Comparison of ENCODE assay signal across 22 cellular contexts in genomic region chr2:108382196-108382595, GRCh38. TPM values are rescaled to one million over a fixed set of nuclear protein-coding genes. Genes with fewer than 3 reads are reported as not detected.
A peak's percentile ranks its signal among the peaks of the same experiment; 100 is the strongest.
DNase-seq lines count a peak whose midpoint lies in the region; ATAC-seq and TF ChIP-seq lines count a peak whose summit lies in the region.
"Had no signal": no experiment of that assay in that cellular context is flagged by ENCODE, and none has a peak within 500 bp of the region (broad histone marks: within the 10 kb centered on the region; RNA-seq: fewer than 3 reads in every experiment).

No MANE protein-coding gene starts in this region.

- H3K27me3 ChIP-seq in iPS-18a (ENCODE audit: control insufficient read depth, insufficient read depth, low read length) (no peaks in the 10 kb centered on the region), adrenal gland (no peaks in the 10 kb centered on the region)
- H3K27me3 ChIP-seq: BLaER1, SJCRH30 had no signal

- BruUV-seq in Calu3 (replicated peaks; lab: Mats Ljungman, UMichigan), result no TSS peak

- peaks cover 29% of the 10 kb centered on the region for H3K4me1 ChIP-seq in iPS-18a (ENCODE audit: control insufficient read depth, low read depth, low read length)
- H3K4me1 ChIP-seq in adrenal gland (replicated peaks in 1 of 2), result no peaks in the 10 kb centered on the region
- H3K4me1 ChIP-seq: BLaER1, SJCRH30 had no signal

- no peaks in the 10 kb centered on the region for H3K9me3 Mint-ChIP-seq in Calu3 (ENCODE audit: low read depth, unreplicated experiment)
- H3K9me3 Mint-ChIP-seq: CD4-positive, alpha-beta memory T cell; IgD-negative memory B cell; T-helper 1 cell treated with Interleukin-12 subunit alpha and Interleukin-12 subunit beta and Interleukin-4 antibody, amounts not matched to agents 30 μg/mL and 1 μg/mL, for 36 hours had no signal

- H3K9me3 ChIP-seq in iPS-18a (ENCODE audit: control insufficient read depth, low read depth, low read length) (no peaks in the 10 kb centered on the region), adrenal gland (replicated peaks in 1 of 3) (no peaks in the 10 kb centered on the region)
- H3K9me3 ChIP-seq: BLaER1, SJCRH30 had no signal

- H3K4me1 Mint-ChIP-seq in Calu3 (ENCODE audit: low read depth, unreplicated experiment), result peaks cover 41% of the 10 kb centered on the region

- peak overlapping the region; percentile 13; the same call in 1 of the 2 replicates for H3K27ac ChIP-seq in VCaP
- H3K27ac ChIP-seq in iPS-18a (ENCODE audit: low read length), result peak overlapping the region; percentile 37
- H3K27ac ChIP-seq in adrenal gland, result no peak overlapping the region
- H3K27ac ChIP-seq: BLaER1, SJCRH30 had no signal

- peaks cover 28% of the 10 kb centered on the region for H3K36me3 Mint-ChIP-seq in Calu3 (ENCODE audit: insufficient read depth, unreplicated experiment)
- H3K36me3 Mint-ChIP-seq: CD4-positive, alpha-beta memory T cell; IgD-negative memory B cell had no signal

- peak overlapping the region; percentile 88 for H3K27ac Mint-ChIP-seq in Calu3 (ENCODE audit: unreplicated experiment)
- H3K27ac Mint-ChIP-seq: CD4-positive, alpha-beta memory T cell; IgD-negative memory B cell; T-helper 1 cell treated with Interleukin-12 subunit alpha and Interleukin-12 subunit beta and Interleukin-4 antibody, amounts not matched to agents 30 μg/mL and 1 μg/mL, for 36 hours had no signal

- DNase-seq in Calu3 (peak; percentile 43), HPDE6-E6E7 (ENCODE audit: extremely low spot score) (peak; percentile 36), adrenal gland (no peak)
- DNase-seq: CD4-positive, alpha-beta memory T cell; DMS79; HCEC 1CT; Kasumi-1; MM.1S; NCI-H1092 treated with DMSO at 0.1 percent for 48 hours; NCI-H2081 treated with DMSO at 0.1 percent for 48 hours; NCI-H2227 treated with DMSO at 0.1 percent for 48 hours; NCI-H510A treated with DMSO at 0.1 percent for 48 hours; SJCRH30 had no signal

- no peak for TF ChIP-seq POLR2A in adrenal gland (IDR thresholded peaks at IDR 0.05)

- ATAC-seq in HG03439 (IDR thresholded peaks at IDR 0.05; ENCODE audit: unreplicated experiment), result no peak
- no peak for ATAC-seq in HG03432 (IDR thresholded peaks at IDR 0.05; ENCODE audit: unreplicated experiment)
- ATAC-seq: Panc1 had no signal

- peak overlapping the region; percentile 21 for H3K4me3 Mint-ChIP-seq in Calu3 (ENCODE audit: low read depth, unreplicated experiment)
- H3K4me3 Mint-ChIP-seq: CD4-positive, alpha-beta memory T cell; IgD-negative memory B cell; T-helper 1 cell treated with Interleukin-12 subunit alpha and Interleukin-12 subunit beta and Interleukin-4 antibody, amounts not matched to agents 30 μg/mL and 1 μg/mL, for 36 hours had no signal

- no peak overlapping the region for H3K9ac ChIP-seq in iPS-18a (ENCODE audit: low read length)
- H3K9ac ChIP-seq: BLaER1 had no signal

- 75 to 90% (median 87%) methylated on average over 4 of the region's 4 CpGs for WGBS in adrenal gland, 4 donors

- CTCF ChIA-PET in Calu3 (lab: Charles Lee), result interaction anchor here (0.6 to 1.3 kb wide), 3 partner anchors 9 to 57 kb away, joined by 3 to 6 read pairs (median 5); no protein-coding TSS in a partner anchor

- no peaks in the 10 kb centered on the region for H3K27me3 Mint-ChIP-seq in Calu3 (ENCODE audit: unreplicated experiment)

- intact Hi-C loops in Calu3 (cut with micrococcal nuclease; ENCODE audit: unreplicated experiment), result no loop called here
- intact Hi-C loops in adrenal gland (cut with DNase I), result no loop called here

- TF ChIP-seq CTCF in Calu3 (IDR thresholded peaks at IDR 0.05; ENCODE audit: unreplicated experiment) (no peak), VCaP (conservative IDR thresholded peaks at IDR 0.05) (no peak), adrenal gland (IDR thresholded peaks at IDR 0.05) (no peak)

- no peak overlapping the region for H3K4me3 ChIP-seq in iPS-18a (ENCODE audit: low read length)
- H3K4me3 ChIP-seq in adrenal gland, result no peak overlapping the region
- H3K4me3 ChIP-seq: BLaER1, SJCRH30 had no signal

- H3K36me3 ChIP-seq in iPS-18a (ENCODE audit: control insufficient read depth, low read depth, low read length) (no peaks in the 10 kb centered on the region), adrenal gland (replicated peaks in 1 of 2) (no peaks in the 10 kb centered on the region)
- H3K36me3 ChIP-seq: BLaER1, SJCRH30 had no signal

RNA-seq across cellular contexts. Expression of gene SULT1C4, which starts 4.4 kb away (rescaled TPM):
- total RNA-seq in Calu3 (2022), result not detected in 2 replicates
- total RNA-seq in adrenal gland, result 10 to 100 TPM in 1 of 8 donors, 1 to 10 TPM in 5, under 1 TPM in 2; 0.86 to 14.4 (median 2.1) TPM
- polyA plus RNA-seq in adrenal gland, result 1 to 10 TPM in 1 of 3 donors, under 1 TPM in 2; 0.34 to 1.2 (median 0.80) TPM
- total RNA-seq: A673; CD4-positive, alpha-beta memory T cell had no signal
- polyA plus RNA-seq: CD4-positive, alpha-beta memory T cell; IgD-negative memory B cell had no signal

Comparison
In these comparisons a context has a peak if more than half of its experiments do, and no peak if none do; other contexts are left out.
1. DNase-seq: peak in Calu3 (single experiment) and HPDE6-E6E7 (single experiment); none in adrenal gland (0 of 7).
2. H3K27ac ChIP-seq: peak in VCaP (single experiment) and iPS-18a (single experiment); none in adrenal gland (0 of 5).